9 cellular contexts compared by ENCODE assay signal in the genomic region with DNA sequence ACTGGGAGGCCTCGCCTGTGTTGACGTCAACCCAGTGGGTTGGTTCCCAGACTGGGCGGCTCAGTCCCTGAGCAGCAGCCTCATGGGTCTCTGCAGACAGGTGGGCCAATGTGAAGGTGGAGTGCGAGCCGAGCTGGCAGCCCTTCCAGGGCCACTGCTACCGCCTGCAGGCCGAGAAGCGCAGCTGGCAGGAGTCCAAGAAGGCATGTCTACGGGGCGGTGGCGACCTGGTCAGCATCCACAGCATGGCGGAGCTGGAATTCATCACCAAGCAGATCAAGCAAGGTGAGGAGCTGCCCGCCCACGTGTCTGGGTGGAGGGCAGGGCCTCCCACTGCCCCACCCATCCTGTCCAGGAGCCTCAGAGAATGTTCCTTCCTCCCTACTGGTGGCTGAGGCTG. TPM values are rescaled to one million over a fixed set of nuclear protein-coding genes. Genes with fewer than 3 reads are reported as not detected.
DNase-seq lines count a peak whose midpoint lies in the region; ATAC-seq, FAIRE-seq and TF ChIP-seq lines count a peak whose summit lies in the region.
"Had no signal": no experiment of that assay in that cellular context is flagged by ENCODE, and none has a peak within 500 bp of the region (broad histone marks: within the 10 kb centered on the region; RNA-seq: fewer than 3 reads in every experiment).

No MANE protein-coding gene starts in this region.

- H3K27ac ChIP-seq in small intestine (ENCODE audit: low read depth in 1 of 2, low read length in 1 of 2) (no peak overlapping the region), upper lobe of right lung (no peak overlapping the region)

- DNase-seq in DMS 273 (lab: John Stamatoyannopoulos, UW; ENCODE audit: unreplicated experiment): peak; percentile 28
- DNase-seq in DMS 273 treated with DMSO at 0.1 percent for 48 hours (lab: John Stamatoyannopoulos, UW): no peak
- peak; percentile 83 for DNase-seq in NCI-H69 (lab: John Stamatoyannopoulos, UW)
- DNase-seq in dermis blood vessel endothelial cell: peak; percentile 35
- peak; percentile 20 for DNase-seq in small intestine
- DNase-seq in upper lobe of right lung: no peak
- DNase-seq in C1 segment of cervical spinal cord (lab: John Stamatoyannopoulos, UW): no peak
- no peak for DNase-seq in activated T-helper 2 cell treated with anti-CD3 and anti-CD28 coated beads, Interferon-gamma antibody, Interleukin-2, Interleukin-4, amounts not matched to agents 10 μg/mL and 5 μg/mL and 100 μg/mL, durations not matched to agents 14 hours and 24 hours and 36 hours (ENCODE audit: low spot score)
- DNase-seq: NCI-H187 treated with DMSO at 0.1 percent for 48 hours had no signal

- H3K27me3 Mint-ChIP-seq in activated T-helper 2 cell treated with anti-CD3 and anti-CD28 coated beads, Interferon-gamma antibody, Interleukin-2, Interleukin-4, amounts not matched to agents 10 μg/mL and 5 μg/mL and 100 μg/mL, durations not matched to agents 14 hours and 24 hours and 36 hours (ENCODE audit: low read depth): no peaks in the 10 kb centered on the region

- H3K36me3 Mint-ChIP-seq in activated T-helper 2 cell treated with anti-CD3 and anti-CD28 coated beads, Interferon-gamma antibody, Interleukin-2, Interleukin-4, amounts not matched to agents 10 μg/mL and 5 μg/mL and 100 μg/mL, durations not matched to agents 14 hours and 24 hours and 36 hours (ENCODE audit: low read depth): no peaks in the 10 kb centered on the region

- no peaks in the 10 kb centered on the region for H3K9me3 Mint-ChIP-seq in activated T-helper 2 cell treated with anti-CD3 and anti-CD28 coated beads, Interferon-gamma antibody, Interleukin-2, Interleukin-4, amounts not matched to agents 10 μg/mL and 5 μg/mL and 100 μg/mL, durations not matched to agents 14 hours and 24 hours and 36 hours

- H3K9me3 ChIP-seq in small intestine (ENCODE audit: control insufficient read depth, low read depth) (no peaks in the 10 kb centered on the region), upper lobe of right lung (no peaks in the 10 kb centered on the region)

- 23 to 71% (median 41%) methylated on average over 14 of the region's 14 CpGs for WGBS in small intestine, 3 donors

- FAIRE-seq in small intestine (lab: Jason Lieb, UNC): no peak

- H3K27ac Mint-ChIP-seq in activated T-helper 2 cell treated with anti-CD3 and anti-CD28 coated beads, Interferon-gamma antibody, Interleukin-2, Interleukin-4, amounts not matched to agents 10 μg/mL and 5 μg/mL and 100 μg/mL, durations not matched to agents 14 hours and 24 hours and 36 hours: no peak overlapping the region

- no peak for TF ChIP-seq CTCF in upper lobe of right lung (IDR thresholded peaks at IDR 0.05)

- no peaks in the 10 kb centered on the region for H3K27me3 ChIP-seq in small intestine (ENCODE audit: control insufficient read depth in 2 of 2, insufficient read depth in 2 of 2, low read length in 2 of 2)
- H3K27me3 ChIP-seq in upper lobe of right lung: no peaks in the 10 kb centered on the region

- H3K36me3 ChIP-seq in small intestine (ENCODE audit: control insufficient read depth in 2 of 2, insufficient read depth in 2 of 2, low read length in 2 of 2) (no peaks in the 10 kb centered on the region), upper lobe of right lung (peaks cover 27% of the 10 kb centered on the region)

- intact Hi-C loops in upper lobe of right lung (cut with DNase I): no loop called here
- intact Hi-C loops in activated T-helper 2 cell treated with anti-CD3 and anti-CD28 coated beads, Interferon-gamma antibody, Interleukin-2, Interleukin-4, amounts not matched to agents 10 μg/mL and 5 μg/mL and 100 μg/mL, durations not matched to agents 14 hours and 24 hours and 36 hours (cut with micrococcal nuclease): no loop called here

- H3K4me1 Mint-ChIP-seq in activated T-helper 2 cell treated with anti-CD3 and anti-CD28 coated beads, Interferon-gamma antibody, Interleukin-2, Interleukin-4, amounts not matched to agents 10 μg/mL and 5 μg/mL and 100 μg/mL, durations not matched to agents 14 hours and 24 hours and 36 hours (ENCODE audit: low read depth): no peaks in the 10 kb centered on the region

- H3K4me3 ChIP-seq in small intestine (ENCODE audit: low read depth in 1 of 2, low read length in 2 of 2) (no peak overlapping the region), upper lobe of right lung (no peak overlapping the region)

- ATAC-seq in upper lobe of right lung: no peak

- no peak overlapping the region for H3K4me3 Mint-ChIP-seq in activated T-helper 2 cell treated with anti-CD3 and anti-CD28 coated beads, Interferon-gamma antibody, Interleukin-2, Interleukin-4, amounts not matched to agents 10 μg/mL and 5 μg/mL and 100 μg/mL, durations not matched to agents 14 hours and 24 hours and 36 hours (ENCODE audit: low read depth)

- H3K4me1 ChIP-seq in small intestine (ENCODE audit: control insufficient read depth in 2 of 2, insufficient read depth in 1 of 2, low read depth in 1 of 2, low read length in 1 of 2) (no peaks in the 10 kb centered on the region), upper lobe of right lung (peaks cover 4% of the 10 kb centered on the region)

RNA-seq across cellular contexts. Expression of a gene that starts 44.1 kb away (rescaled TPM):
- total RNA-seq in dermis blood vessel endothelial cell (10.8 and 10.9 TPM in 2 replicates), upper lobe of right lung (127 TPM)
- 1 to 10 TPM in 2 of 3 donors, under 1 TPM in 1; 0.67 to 7.6 (median 1.4) TPM for polyA plus RNA-seq in small intestine
- total RNA-seq in activated T-helper 2 cell treated with anti-CD3 and anti-CD28 coated beads, Interferon-gamma antibody, Interleukin-2, Interleukin-4, amounts not matched to agents 10 μg/mL and 5 μg/mL and 100 μg/mL, durations not matched to agents 14 hours and 24 hours and 36 hours: 3.1 and 3.7 TPM in 2 replicates

Comparison
In these comparisons a context has a peak if more than half of its experiments do, and no peak if none do; other contexts are left out.
1. DNase-seq: peak in DMS 273 (single experiment), NCI-H69 (single experiment), dermis blood vessel endothelial cell (single experiment) and small intestine (single experiment); none in DMS 273 treated with DMSO at 0.1 percent for 48 hours (single experiment), upper lobe of right lung (single experiment), C1 segment of cervical spinal cord (0 of 14) and activated T-helper 2 cell treated with anti-CD3 and anti-CD28 coated beads, Interferon-gamma antibody, Interleukin-2, Interleukin-4, amounts not matched to agents 10 μg/mL and 5 μg/mL and 100 μg/mL, durations not matched to agents 14 hours and 24 hours and 36 hours (single experiment).
2. RNA of a gene that starts 44.1 kb away (total RNA-seq): 127 TPM in upper lobe of right lung (single experiment); 10.8 to 10.9 TPM in dermis blood vessel endothelial cell and 3.1 to 3.7 TPM in activated T-helper 2 cell treated with anti-CD3 and anti-CD28 coated beads, Interferon-gamma antibody, Interleukin-2, Interleukin-4, amounts not matched to agents 10 μg/mL and 5 μg/mL and 100 μg/mL, durations not matched to agents 14 hours and 24 hours and 36 hours; every median in the first group is over 10 times any median in the second.